Comparison of ENCODE assay signal across 1 cellular context in the genomic region with DNA sequence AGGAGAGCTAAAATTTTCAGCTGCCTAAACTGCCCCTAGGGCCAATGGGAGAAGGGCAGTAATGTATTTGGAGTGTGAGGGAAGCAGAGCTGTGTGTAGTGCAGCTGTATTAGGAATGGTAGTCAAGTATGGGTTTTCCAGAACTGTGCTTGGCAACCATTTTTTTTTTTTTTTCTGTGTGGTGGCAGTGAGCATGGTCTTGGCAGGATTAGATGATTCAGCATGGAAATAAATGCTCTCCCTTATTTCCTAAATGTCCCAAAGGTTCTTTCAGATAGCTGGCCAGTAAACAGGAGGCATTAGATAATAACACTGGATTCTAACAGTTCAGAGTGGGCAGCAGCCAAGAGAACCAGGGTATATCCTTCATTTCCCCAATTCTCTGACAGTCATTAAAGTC.
TF ChIP-seq lines count a peak whose summit lies in the region.

No MANE protein-coding gene starts in this region.

TF ChIP-seq in HCT116, 20 proteins besides CTCF, POLR2A, EP300 and RAD21 (continued from another document):
- TF ChIP-seq, protein P1, sequence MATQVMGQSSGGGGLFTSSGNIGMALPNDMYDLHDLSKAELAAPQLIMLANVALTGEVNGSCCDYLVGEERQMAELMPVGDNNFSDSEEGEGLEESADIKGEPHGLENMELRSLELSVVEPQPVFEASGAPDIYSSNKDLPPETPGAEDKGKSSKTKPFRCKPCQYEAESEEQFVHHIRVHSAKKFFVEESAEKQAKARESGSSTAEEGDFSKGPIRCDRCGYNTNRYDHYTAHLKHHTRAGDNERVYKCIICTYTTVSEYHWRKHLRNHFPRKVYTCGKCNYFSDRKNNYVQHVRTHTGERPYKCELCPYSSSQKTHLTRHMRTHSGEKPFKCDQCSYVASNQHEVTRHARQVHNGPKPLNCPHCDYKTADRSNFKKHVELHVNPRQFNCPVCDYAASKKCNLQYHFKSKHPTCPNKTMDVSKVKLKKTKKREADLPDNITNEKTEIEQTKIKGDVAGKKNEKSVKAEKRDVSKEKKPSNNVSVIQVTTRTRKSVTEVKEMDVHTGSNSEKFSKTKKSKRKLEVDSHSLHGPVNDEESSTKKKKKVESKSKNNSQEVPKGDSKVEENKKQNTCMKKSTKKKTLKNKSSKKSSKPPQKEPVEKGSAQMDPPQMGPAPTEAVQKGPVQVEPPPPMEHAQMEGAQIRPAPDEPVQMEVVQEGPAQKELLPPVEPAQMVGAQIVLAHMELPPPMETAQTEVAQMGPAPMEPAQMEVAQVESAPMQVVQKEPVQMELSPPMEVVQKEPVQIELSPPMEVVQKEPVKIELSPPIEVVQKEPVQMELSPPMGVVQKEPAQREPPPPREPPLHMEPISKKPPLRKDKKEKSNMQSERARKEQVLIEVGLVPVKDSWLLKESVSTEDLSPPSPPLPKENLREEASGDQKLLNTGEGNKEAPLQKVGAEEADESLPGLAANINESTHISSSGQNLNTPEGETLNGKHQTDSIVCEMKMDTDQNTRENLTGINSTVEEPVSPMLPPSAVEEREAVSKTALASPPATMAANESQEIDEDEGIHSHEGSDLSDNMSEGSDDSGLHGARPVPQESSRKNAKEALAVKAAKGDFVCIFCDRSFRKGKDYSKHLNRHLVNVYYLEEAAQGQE (IDR thresholded peaks at IDR 0.05; ENCODE audit: low read depth), result no peak
- TF ChIP-seq EGR1 (IDR thresholded peaks at IDR 0.05; ENCODE audit: low read depth) (no peak), CEBPB (IDR thresholded peaks at IDR 0.05; ENCODE audit: low read depth) (no peak), SP1 (IDR thresholded peaks at IDR 0.05; ENCODE audit: low read depth) (no peak), TCF7L2 (IDR thresholded peaks at IDR 0.05; ENCODE audit: borderline replicate concordance, extremely low read depth, insufficient read depth, insufficient read length) (no peak)
